ENCODE assay signal across 8 cellular contexts in genomic region chr9:34139477-34140146, GRCh38. TPM values are rescaled to one million over a fixed set of nuclear protein-coding genes. Genes with fewer than 3 reads are reported as not detected.
A peak's percentile ranks its signal among the peaks of the same experiment; 100 is the strongest.
DNase-seq lines count a peak whose midpoint lies in the region; ATAC-seq and TF ChIP-seq lines count a peak whose summit lies in the region.

No MANE protein-coding gene starts in this region.

- H3K27me3 Mint-ChIP-seq in type B pancreatic cell: no peaks in the 10 kb centered on the region

- no peak for ATAC-seq in HG02981 (IDR thresholded peaks at IDR 0.05; ENCODE audit: unreplicated experiment)

- H3K79me2 ChIP-seq in osteoblast (ENCODE audit: insufficient read depth, low read length): no peaks in the 10 kb centered on the region

- no peak overlapping the region for H2AFZ ChIP-seq in osteoblast (ENCODE audit: low read length)

- no peak overlapping the region for H3K4me2 ChIP-seq in osteoblast (ENCODE audit: insufficient read depth, low read length)

- TF ChIP-seq CTCF in dorsolateral prefrontal cortex (IDR thresholded peaks at IDR 0.05 in 54 of 56, conservative IDR thresholded peaks at IDR 0.05 in 2 of 56; ENCODE audit: low read depth in 1 of 56, partially characterized antibody in 56 of 56) (peak in 34 of 56 donors; percentile 11 to 58 (median 32)), osteoblast (IDR thresholded peaks at IDR 0.05; ENCODE audit: extremely low read depth, low read depth, low read length) (peak; percentile 62), type B pancreatic cell (conservative IDR thresholded peaks at IDR 0.05) (no peak)

- H3K4me3 Mint-ChIP-seq in type B pancreatic cell: no peak overlapping the region

- no peaks in the 10 kb centered on the region for H3K4me1 Mint-ChIP-seq in type B pancreatic cell (ENCODE audit: unreplicated experiment)

- H3K27ac Mint-ChIP-seq in type B pancreatic cell: no peak overlapping the region

- H3K4me3 ChIP-seq in dorsolateral prefrontal cortex: no peak overlapping the region
- H3K4me3 ChIP-seq in osteoblast (ENCODE audit: insufficient read depth, low read length): no peak overlapping the region

- no peak overlapping the region for H3K27ac ChIP-seq in dorsolateral prefrontal cortex
- H3K27ac ChIP-seq in osteoblast (ENCODE audit: low read depth, low read length): no peak overlapping the region

- H3K9me3 Mint-ChIP-seq in type B pancreatic cell: no peaks in the 10 kb centered on the region

- H4K20me1 ChIP-seq in osteoblast (ENCODE audit: insufficient read depth, low read length): no peaks in the 10 kb centered on the region

- DNase-seq in GM04504 (ENCODE audit: low read depth) (peak; percentile 82), NCI-H69 (lab: John Stamatoyannopoulos, UW) (peak; percentile 40), dorsolateral prefrontal cortex (peak in 1 of 10 donors; percentile 42), osteoblast (ENCODE audit: insufficient read length, low spot score, missing footprints) (peak; percentile 95), type B pancreatic cell (ENCODE audit: extremely low spot score, unreplicated experiment) (no peak), NCI-H2081 treated with DMSO at 0.1 percent for 48 hours (lab: John Stamatoyannopoulos, UW) (no peak)
- DNase-seq in stimulated activated CD4-positive, alpha-beta T cell treated with anti-CD3 and anti-CD28 coated beads, Interleukin-4, amount 100 ng/mL, for 1 hour: no peak

- no peaks in the 10 kb centered on the region for H3K36me3 Mint-ChIP-seq in type B pancreatic cell

- no peaks in the 10 kb centered on the region for H3K9me3 ChIP-seq in osteoblast (ENCODE audit: low read depth, low read length)

- H3K36me3 ChIP-seq in osteoblast (ENCODE audit: insufficient read depth, low read length): no peaks in the 10 kb centered on the region

- H3K4me1 ChIP-seq in osteoblast (ENCODE audit: insufficient read depth, low read length): peaks cover 6% of the 10 kb centered on the region

- H3K27me3 ChIP-seq in dorsolateral prefrontal cortex (no peaks in the 10 kb centered on the region), osteoblast (ENCODE audit: insufficient read depth, low read length) (no peaks in the 10 kb centered on the region)

- intact Hi-C loops in dorsolateral prefrontal cortex (cut with DNase I): no loop called here

RNA-seq across cellular contexts. Expression of gene DCAF12, which starts 13.1 kb away (rescaled TPM):
- total RNA-seq in dorsolateral prefrontal cortex: 10 to 100 TPM; 13.2 to 29.5 (median 19.8) TPM
- total RNA-seq in osteoblast: 21.4 and 21.8 TPM in 2 replicates
- total RNA-seq in type B pancreatic cell (ENCODE audit: low replicate concordance): 42.4 and 45.3 TPM in 2 replicates

RNA-seq across cellular contexts. Expression of gene UBAP1, which starts 39.2 kb away (rescaled TPM):
- total RNA-seq in dorsolateral prefrontal cortex (10 to 100 TPM; 48.3 to 81.3 (median 63.1) TPM), osteoblast (40.9 and 43.9 TPM in 2 replicates), type B pancreatic cell (ENCODE audit: low replicate concordance) (35.9 and 46.2 TPM in 2 replicates)

Comparison
In these comparisons a context has a peak if more than half of its experiments do, and no peak if none do; other contexts are left out.
1. DNase-seq: peak in GM04504 (single experiment), NCI-H69 (single experiment) and osteoblast (single experiment); none in stimulated activated CD4-positive, alpha-beta T cell treated with anti-CD3 and anti-CD28 coated beads, Interleukin-4, amount 100 ng/mL, for 1 hour (single experiment), type B pancreatic cell (single experiment) and NCI-H2081 treated with DMSO at 0.1 percent for 48 hours (single experiment).